Comparison of ENCODE assay signal across 11 cellular contexts in genomic region chr21:34357889-34358288, GRCh38. TPM values are rescaled to one million over a fixed set of nuclear protein-coding genes. Genes with fewer than 3 reads are reported as not detected.
"Had no signal": no experiment of that assay in that cellular context is flagged by ENCODE, and none has a peak within 500 bp of the region (broad histone marks: within the 10 kb centered on the region; RNA-seq: fewer than 3 reads in every experiment).

No MANE protein-coding gene starts in this region.

- H3K36me3 ChIP-seq: HAP-1 had no signal

- DNase-seq: GM23248, GOT3, H7, KG1 had no signal

- H3K9me3 ChIP-seq: HAP-1 had no signal

- FAIRE-seq: HepG2 had no signal

- ATAC-seq: HCT116, HepG2 had no signal

- H3K4me3 ChIP-seq: GM23248, HAP-1 had no signal

- H3K27ac ChIP-seq: GM23248, HL-60 had no signal

- H2AFZ ChIP-seq: GM23248 had no signal

- H3K9ac ChIP-seq: GM23248 had no signal

RNA-seq across cellular contexts. Expression of gene KCNE2, which starts 5.9 kb away (rescaled TPM):
- total RNA-seq: GM23248, H4, H7, HepG2, HT1080 had no signal
- polyA plus RNA-seq: HepG2, IgD-negative memory B cell had no signal
